ENCODE assay signal across 8 cellular contexts in genomic region chr12:95942532-95943230, GRCh38. TPM values are rescaled to one million over a fixed set of nuclear protein-coding genes. Genes with fewer than 3 reads are reported as not detected.
DNase-seq lines count a peak whose midpoint lies in the region; ATAC-seq and TF ChIP-seq lines count a peak whose summit lies in the region.

Gene CCDC38 (minus strand): TSS chr12:95942614. CDS start chr12:95936509, 6,105 bp downstream.

- ATAC-seq in GM19372 (IDR thresholded peaks at IDR 0.05; ENCODE audit: low read depth, unreplicated experiment) (peak; percentile 93), HG03469 (IDR thresholded peaks at IDR 0.05; ENCODE audit: unreplicated experiment) (peak; percentile 98)

- POLR2A ChIA-PET in activated CD4-positive, alpha-beta memory T cell treated with anti-CD3 and anti-CD28 coated beads for 36 hours (lab: Charles Lee), result interaction anchor here (0.8 to 1.8 kb wide), 7 partner anchors 10 to 726 kb away, joined by 3 to 7 read pairs (median 5); partner anchors contain the start of genes FGD6, METAP2 and VEZT

- CTCF ChIA-PET in activated CD4-positive, alpha-beta memory T cell treated with anti-CD3 and anti-CD28 coated beads for 36 hours (lab: Charles Lee), result interaction anchor here (0.6 to 5.4 kb wide), 11 partner anchors 9 to 574 kb away, joined by 3 to 48 read pairs (median 3); no protein-coding TSS in a partner anchor

- peak within 1 kb of the TSS; percentile 50 to 90 (median 80) for H3K27ac Mint-ChIP-seq in CD14-positive monocyte
- peak within 1 kb of the TSS; percentile 86 for H3K27ac Mint-ChIP-seq in activated CD4-positive, alpha-beta memory T cell treated with anti-CD3 and anti-CD28 coated beads for 36 hours

- intact Hi-C loops in CD14-positive monocyte (cut with micrococcal nuclease), result loop anchor here in 1 of 2 donors (5.0 kb wide), 1 partner anchor 80 kb away; no protein-coding TSS in a partner anchor
- intact Hi-C loops in activated CD4-positive, alpha-beta memory T cell treated with anti-CD3 and anti-CD28 coated beads for 36 hours (cut with micrococcal nuclease), result loop anchor here (1.0 to 10.0 kb wide), 7 partner anchors 24 to 964 kb away; partner anchors contain the start of genes LTA4H, METAP2, NEDD1 and SNRPF

- H3K4me3 Mint-ChIP-seq in CD14-positive monocyte, result peak within 1 kb of the TSS; percentile 88 to 96
- peak within 1 kb of the TSS; percentile 83 for H3K4me3 Mint-ChIP-seq in activated CD4-positive, alpha-beta memory T cell treated with anti-CD3 and anti-CD28 coated beads for 36 hours

- H3K27me3 Mint-ChIP-seq in CD14-positive monocyte (ENCODE audit: low read depth in 3 of 3), result peaks cover 0 to 4% (median 2%) of the 10 kb centered on the region in 3 donors
- no peaks in the 10 kb centered on the region for H3K27me3 Mint-ChIP-seq in activated CD4-positive, alpha-beta memory T cell treated with anti-CD3 and anti-CD28 coated beads for 36 hours

- DNase-seq in CD14-positive monocyte (ENCODE audit: low spot score) (peak; percentile 75), NCI-H748 (lab: John Stamatoyannopoulos, UW; ENCODE audit: unreplicated experiment) (peak; percentile 78), medulla oblongata (ENCODE audit: extremely low spot score) (peak; percentile 87)
- peak; percentile 90 for DNase-seq in activated CD4-positive, alpha-beta memory T cell treated with anti-CD3 and anti-CD28 coated beads for 36 hours
- peak; percentile 73 for DNase-seq in effector CD4-positive, alpha-beta T cell
- DNase-seq in stimulated activated CD8-positive, alpha-beta memory T cell treated with anti-CD3 and anti-CD28 coated beads, Interleukin-12 subunit alpha, Interleukin-12 subunit beta, amount 100 ng/mL, for 1 hour (ENCODE audit: low read depth), result peak; percentile 71

- no peaks in the 10 kb centered on the region for H3K36me3 Mint-ChIP-seq in CD14-positive monocyte
- no peaks in the 10 kb centered on the region for H3K36me3 Mint-ChIP-seq in activated CD4-positive, alpha-beta memory T cell treated with anti-CD3 and anti-CD28 coated beads for 36 hours

- no peaks in the 10 kb centered on the region for H3K9me3 Mint-ChIP-seq in CD14-positive monocyte
- H3K9me3 Mint-ChIP-seq in activated CD4-positive, alpha-beta memory T cell treated with anti-CD3 and anti-CD28 coated beads for 36 hours, result no peaks in the 10 kb centered on the region

- no peak for TF ChIP-seq CTCF in CD14-positive monocyte (IDR thresholded peaks at IDR 0.05)

- peaks cover 11% of the 10 kb centered on the region for H3K4me1 Mint-ChIP-seq in CD14-positive monocyte
- H3K4me1 Mint-ChIP-seq in activated CD4-positive, alpha-beta memory T cell treated with anti-CD3 and anti-CD28 coated beads for 36 hours (ENCODE audit: low read depth), result peaks cover 10% of the 10 kb centered on the region

RNA-seq across cellular contexts. Expression of gene CCDC38, which starts in this region (rescaled TPM):
- not detected for polyA plus RNA-seq in CD14-positive monocyte
- under 1 TPM in 1 of 2 experiments, not detected in 1; 0.24 TPM for total RNA-seq in activated CD4-positive, alpha-beta memory T cell treated with anti-CD3 and anti-CD28 coated beads for 36 hours

Comparison
In these comparisons a context has a peak if more than half of its experiments do, and no peak if none do; other contexts are left out.
1. Peak in every context shown above with its lines: DNase-seq and ATAC-seq.
2. Peak in DNase-seq in CD14-positive monocyte; RNA of the gene not detected or under 1 TPM.
3. Peak in DNase-seq in activated CD4-positive, alpha-beta memory T cell treated with anti-CD3 and anti-CD28 coated beads for 36 hours; RNA of the gene not detected or under 1 TPM.